ENCODE assay signal across 1 cellular context in the genomic region with DNA sequence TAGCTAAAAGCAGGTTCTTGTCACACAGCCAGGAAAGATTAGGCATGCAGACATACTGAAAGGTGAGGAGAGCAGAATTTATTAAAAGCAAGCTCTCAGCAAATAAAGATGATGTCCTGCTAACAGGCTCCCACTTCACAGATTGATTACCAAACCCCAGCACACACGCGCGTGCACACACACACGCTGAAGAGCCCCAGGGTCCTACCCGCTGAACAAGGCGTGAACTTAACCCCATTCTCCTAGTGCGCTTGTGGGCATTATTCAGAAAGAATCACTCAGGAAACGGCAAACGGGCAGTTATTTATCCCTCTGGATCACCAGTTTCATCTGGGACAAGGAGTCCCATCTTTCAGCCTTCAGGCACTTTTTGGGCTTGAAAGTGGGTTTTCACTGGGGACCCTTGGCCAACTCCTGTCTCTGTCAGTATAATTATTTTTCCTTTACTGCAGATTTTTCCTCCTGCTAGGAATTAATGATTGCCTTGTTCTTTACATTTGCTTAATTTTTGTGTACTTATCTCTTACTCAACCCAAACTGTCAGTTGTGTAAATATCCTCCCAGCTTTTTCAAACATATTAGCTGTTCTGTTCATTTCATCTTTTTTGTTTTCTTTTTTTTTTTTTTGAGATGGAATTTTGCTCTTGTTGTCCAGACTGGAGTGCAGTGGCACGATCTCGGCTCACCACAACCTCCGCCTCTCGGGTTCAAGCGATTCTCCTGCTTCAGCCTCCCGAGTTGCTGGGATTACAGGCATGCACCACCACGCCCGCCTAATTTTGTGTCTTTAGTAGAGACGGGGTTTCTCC.
TF ChIP-seq lines count a peak whose summit lies in the region.

No MANE protein-coding gene starts in this region.

TF ChIP-seq in HepG2, 621 proteins besides CTCF, POLR2A, EP300 and RAD21 (continued from another document and continues in another):
- TF ChIP-seq, protein P1, sequence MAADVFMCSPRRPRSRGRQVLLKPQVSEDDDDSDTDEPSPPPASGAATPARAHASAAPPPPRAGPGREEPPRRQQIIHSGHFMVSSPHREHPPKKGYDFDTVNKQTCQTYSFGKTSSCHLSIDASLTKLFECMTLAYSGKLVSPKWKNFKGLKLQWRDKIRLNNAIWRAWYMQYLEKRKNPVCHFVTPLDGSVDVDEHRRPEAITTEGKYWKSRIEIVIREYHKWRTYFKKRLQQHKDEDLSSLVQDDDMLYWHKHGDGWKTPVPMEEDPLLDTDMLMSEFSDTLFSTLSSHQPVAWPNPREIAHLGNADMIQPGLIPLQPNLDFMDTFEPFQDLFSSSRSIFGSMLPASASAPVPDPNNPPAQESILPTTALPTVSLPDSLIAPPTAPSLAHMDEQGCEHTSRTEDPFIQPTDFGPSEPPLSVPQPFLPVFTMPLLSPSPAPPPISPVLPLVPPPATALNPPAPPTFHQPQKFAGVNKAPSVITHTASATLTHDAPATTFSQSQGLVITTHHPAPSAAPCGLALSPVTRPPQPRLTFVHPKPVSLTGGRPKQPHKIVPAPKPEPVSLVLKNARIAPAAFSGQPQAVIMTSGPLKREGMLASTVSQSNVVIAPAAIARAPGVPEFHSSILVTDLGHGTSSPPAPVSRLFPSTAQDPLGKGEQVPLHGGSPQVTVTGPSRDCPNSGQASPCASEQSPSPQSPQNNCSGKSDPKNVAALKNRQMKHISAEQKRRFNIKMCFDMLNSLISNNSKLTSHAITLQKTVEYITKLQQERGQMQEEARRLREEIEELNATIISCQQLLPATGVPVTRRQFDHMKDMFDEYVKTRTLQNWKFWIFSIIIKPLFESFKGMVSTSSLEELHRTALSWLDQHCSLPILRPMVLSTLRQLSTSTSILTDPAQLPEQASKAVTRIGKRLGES (CRISPR knock-in tag; IDR thresholded peaks at IDR 0.05; ENCODE audit: borderline replicate concordance) = 0 out of 2 replicates have a peak, but pooled peaks have one; percentile 30
- TF ChIP-seq GZF1 (CRISPR knock-in tag; IDR thresholded peaks at IDR 0.05) (no peak), ZSCAN9 (CRISPR knock-in tag; IDR thresholded peaks at IDR 0.05; ENCODE audit: borderline replicate concordance) (peak; percentile 88; the same call in 1 of the 2 replicates), TRIM24 (CRISPR knock-in tag; IDR thresholded peaks at IDR 0.05) (no peak), ZNF839 (CRISPR knock-in tag; IDR thresholded peaks at IDR 0.05; ENCODE audit: borderline replicate concordance) (no peak), CEBPB (IDR thresholded peaks at IDR 0.05; ENCODE audit: borderline replicate concordance, low read depth, low read length) (peak; percentile 91), ZNF777 (CRISPR knock-in tag; IDR thresholded peaks at IDR 0.05) (no peak), POGZ (CRISPR knock-in tag; IDR thresholded peaks at IDR 0.05) (peak; percentile 95), ZNF562 (CRISPR knock-in tag; IDR thresholded peaks at IDR 0.05; ENCODE audit: borderline replicate concordance) (no peak), ONECUT2 (CRISPR knock-in tag; IDR thresholded peaks at IDR 0.05) (no peak; the same call in 1 of the 2 replicates), MZF1 (CRISPR knock-in tag; IDR thresholded peaks at IDR 0.05; ENCODE audit: borderline replicate concordance) (no peak), NFIC (IDR thresholded peaks at IDR 0.05; ENCODE audit: low read length) (peak; percentile 93), SKI (IDR thresholded peaks at IDR 0.05; ENCODE audit: partially characterized antibody) (peak; percentile 45), STAG1 (CRISPR knock-in tag; IDR thresholded peaks at IDR 0.05) (no peak), ZNF616 (CRISPR knock-in tag; IDR thresholded peaks at IDR 0.05; ENCODE audit: low read depth) (no peak), ZNF572 (CRISPR knock-in tag; IDR thresholded peaks at IDR 0.05) (no peak), JARID2 (CRISPR knock-in tag; IDR thresholded peaks at IDR 0.05; ENCODE audit: insufficient replicate concordance) (no peak), ZNF605 (CRISPR knock-in tag; IDR thresholded peaks at IDR 0.05) (peak; percentile 72), NFYC (CRISPR knock-in tag; IDR thresholded peaks at IDR 0.05) (no peak), FOSL2 (CRISPR knock-in tag; IDR thresholded peaks at IDR 0.05) (no peak), MLLT10 (CRISPR knock-in tag; IDR thresholded peaks at IDR 0.05) (no peak), FLYWCH1 (CRISPR knock-in tag; IDR thresholded peaks at IDR 0.05) (no peak), NKX3-1 (CRISPR knock-in tag; IDR thresholded peaks at IDR 0.05) (peak; percentile 48; the same call in 1 of the 2 replicates), AGO1 (IDR thresholded peaks at IDR 0.05; ENCODE audit: low read depth, low read length, poor library complexity, severe bottlenecking) (no peak), SIN3A (IDR thresholded peaks at IDR 0.05; ENCODE audit: borderline replicate concordance, low read depth, low read length) (no peak)
- TF ChIP-seq, protein P2, sequence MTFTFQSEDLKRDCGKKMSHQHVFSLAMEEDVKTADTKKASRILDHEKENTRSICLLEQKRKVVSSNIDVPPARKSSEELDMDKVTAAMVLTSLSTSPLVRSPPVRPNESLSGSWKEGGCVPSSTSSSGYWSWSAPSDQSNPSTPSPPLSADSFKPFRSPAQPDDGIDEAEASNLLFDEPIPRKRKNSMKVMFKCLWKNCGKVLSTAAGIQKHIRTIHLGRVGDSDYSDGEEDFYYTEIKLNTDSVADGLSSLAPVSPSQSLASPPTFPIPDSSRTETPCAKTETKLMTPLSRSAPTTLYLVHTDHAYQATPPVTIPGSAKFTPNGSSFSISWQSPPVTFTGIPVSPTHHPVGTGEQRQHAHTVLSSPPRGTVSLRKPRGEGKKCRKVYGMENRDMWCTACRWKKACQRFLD (CRISPR knock-in tag; IDR thresholded peaks at IDR 0.05; ENCODE audit: borderline replicate concordance) = no peak
- TF ChIP-seq, protein P3, sequence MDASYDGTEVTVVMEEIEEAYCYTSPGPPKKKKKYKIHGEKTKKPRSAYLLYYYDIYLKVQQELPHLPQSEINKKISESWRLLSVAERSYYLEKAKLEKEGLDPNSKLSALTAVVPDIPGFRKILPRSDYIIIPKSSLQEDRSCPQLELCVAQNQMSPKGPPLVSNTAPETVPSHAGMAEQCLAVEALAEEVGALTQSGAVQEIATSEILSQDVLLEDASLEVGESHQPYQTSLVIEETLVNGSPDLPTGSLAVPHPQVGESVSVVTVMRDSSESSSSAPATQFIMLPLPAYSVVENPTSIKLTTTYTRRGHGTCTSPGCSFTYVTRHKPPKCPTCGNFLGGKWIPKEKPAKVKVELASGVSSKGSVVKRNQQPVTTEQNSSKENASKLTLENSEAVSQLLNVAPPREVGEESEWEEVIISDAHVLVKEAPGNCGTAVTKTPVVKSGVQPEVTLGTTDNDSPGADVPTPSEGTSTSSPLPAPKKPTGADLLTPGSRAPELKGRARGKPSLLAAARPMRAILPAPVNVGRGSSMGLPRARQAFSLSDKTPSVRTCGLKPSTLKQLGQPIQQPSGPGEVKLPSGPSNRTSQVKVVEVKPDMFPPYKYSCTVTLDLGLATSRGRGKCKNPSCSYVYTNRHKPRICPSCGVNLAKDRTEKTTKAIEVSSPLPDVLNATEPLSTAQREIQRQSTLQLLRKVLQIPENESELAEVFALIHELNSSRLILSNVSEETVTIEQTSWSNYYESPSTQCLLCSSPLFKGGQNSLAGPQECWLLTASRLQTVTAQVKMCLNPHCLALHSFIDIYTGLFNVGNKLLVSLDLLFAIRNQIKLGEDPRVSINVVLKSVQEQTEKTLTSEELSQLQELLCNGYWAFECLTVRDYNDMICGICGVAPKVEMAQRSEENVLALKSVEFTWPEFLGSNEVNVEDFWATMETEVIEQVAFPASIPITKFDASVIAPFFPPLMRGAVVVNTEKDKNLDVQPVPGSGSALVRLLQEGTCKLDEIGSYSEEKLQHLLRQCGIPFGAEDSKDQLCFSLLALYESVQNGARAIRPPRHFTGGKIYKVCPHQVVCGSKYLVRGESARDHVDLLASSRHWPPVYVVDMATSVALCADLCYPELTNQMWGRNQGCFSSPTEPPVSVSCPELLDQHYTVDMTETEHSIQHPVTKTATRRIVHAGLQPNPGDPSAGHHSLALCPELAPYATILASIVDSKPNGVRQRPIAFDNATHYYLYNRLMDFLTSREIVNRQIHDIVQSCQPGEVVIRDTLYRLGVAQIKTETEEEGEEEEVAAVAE (CRISPR knock-in tag; IDR thresholded peaks at IDR 0.05; ENCODE audit: borderline replicate concordance) = no peak
- TF ChIP-seq, protein P4, sequence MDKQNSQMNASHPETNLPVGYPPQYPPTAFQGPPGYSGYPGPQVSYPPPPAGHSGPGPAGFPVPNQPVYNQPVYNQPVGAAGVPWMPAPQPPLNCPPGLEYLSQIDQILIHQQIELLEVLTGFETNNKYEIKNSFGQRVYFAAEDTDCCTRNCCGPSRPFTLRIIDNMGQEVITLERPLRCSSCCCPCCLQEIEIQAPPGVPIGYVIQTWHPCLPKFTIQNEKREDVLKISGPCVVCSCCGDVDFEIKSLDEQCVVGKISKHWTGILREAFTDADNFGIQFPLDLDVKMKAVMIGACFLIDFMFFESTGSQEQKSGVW (CRISPR knock-in tag; IDR thresholded peaks at IDR 0.05; ENCODE audit: borderline replicate concordance) = no peak
- TF ChIP-seq, protein P5, sequence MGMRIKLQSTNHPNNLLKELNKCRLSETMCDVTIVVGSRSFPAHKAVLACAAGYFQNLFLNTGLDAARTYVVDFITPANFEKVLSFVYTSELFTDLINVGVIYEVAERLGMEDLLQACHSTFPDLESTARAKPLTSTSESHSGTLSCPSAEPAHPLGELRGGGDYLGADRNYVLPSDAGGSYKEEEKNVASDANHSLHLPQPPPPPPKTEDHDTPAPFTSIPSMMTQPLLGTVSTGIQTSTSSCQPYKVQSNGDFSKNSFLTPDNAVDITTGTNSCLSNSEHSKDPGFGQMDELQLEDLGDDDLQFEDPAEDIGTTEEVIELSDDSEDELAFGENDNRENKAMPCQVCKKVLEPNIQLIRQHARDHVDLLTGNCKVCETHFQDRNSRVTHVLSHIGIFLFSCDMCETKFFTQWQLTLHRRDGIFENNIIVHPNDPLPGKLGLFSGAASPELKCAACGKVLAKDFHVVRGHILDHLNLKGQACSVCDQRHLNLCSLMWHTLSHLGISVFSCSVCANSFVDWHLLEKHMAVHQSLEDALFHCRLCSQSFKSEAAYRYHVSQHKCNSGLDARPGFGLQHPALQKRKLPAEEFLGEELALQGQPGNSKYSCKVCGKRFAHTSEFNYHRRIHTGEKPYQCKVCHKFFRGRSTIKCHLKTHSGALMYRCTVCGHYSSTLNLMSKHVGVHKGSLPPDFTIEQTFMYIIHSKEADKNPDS (CRISPR knock-in tag; IDR thresholded peaks at IDR 0.05) = no peak
- TF ChIP-seq, protein P6, sequence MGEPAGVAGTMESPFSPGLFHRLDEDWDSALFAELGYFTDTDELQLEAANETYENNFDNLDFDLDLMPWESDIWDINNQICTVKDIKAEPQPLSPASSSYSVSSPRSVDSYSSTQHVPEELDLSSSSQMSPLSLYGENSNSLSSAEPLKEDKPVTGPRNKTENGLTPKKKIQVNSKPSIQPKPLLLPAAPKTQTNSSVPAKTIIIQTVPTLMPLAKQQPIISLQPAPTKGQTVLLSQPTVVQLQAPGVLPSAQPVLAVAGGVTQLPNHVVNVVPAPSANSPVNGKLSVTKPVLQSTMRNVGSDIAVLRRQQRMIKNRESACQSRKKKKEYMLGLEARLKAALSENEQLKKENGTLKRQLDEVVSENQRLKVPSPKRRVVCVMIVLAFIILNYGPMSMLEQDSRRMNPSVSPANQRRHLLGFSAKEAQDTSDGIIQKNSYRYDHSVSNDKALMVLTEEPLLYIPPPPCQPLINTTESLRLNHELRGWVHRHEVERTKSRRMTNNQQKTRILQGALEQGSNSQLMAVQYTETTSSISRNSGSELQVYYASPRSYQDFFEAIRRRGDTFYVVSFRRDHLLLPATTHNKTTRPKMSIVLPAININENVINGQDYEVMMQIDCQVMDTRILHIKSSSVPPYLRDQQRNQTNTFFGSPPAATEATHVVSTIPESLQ (CRISPR knock-in tag; conservative IDR thresholded peaks at IDR 0.05) = no peak
- TF ChIP-seq, protein P7, sequence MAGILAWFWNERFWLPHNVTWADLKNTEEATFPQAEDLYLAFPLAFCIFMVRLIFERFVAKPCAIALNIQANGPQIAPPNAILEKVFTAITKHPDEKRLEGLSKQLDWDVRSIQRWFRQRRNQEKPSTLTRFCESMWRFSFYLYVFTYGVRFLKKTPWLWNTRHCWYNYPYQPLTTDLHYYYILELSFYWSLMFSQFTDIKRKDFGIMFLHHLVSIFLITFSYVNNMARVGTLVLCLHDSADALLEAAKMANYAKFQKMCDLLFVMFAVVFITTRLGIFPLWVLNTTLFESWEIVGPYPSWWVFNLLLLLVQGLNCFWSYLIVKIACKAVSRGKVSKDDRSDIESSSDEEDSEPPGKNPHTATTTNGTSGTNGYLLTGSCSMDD (CRISPR knock-in tag; IDR thresholded peaks at IDR 0.05) = no peak
